ENCODE assay signal across 28 cellular contexts in genomic region chr11:87455180-87455579, GRCh38.
"Had no signal": no experiment of that assay in that cellular context is flagged by ENCODE, and none has a peak within 500 bp of the region (broad histone marks: within the 10 kb centered on the region; RNA-seq: fewer than 3 reads in every experiment).

No MANE protein-coding gene starts in this region.

- H3K4me3 ChIP-seq: coronary artery, dorsolateral prefrontal cortex, esophagus muscularis mucosa, gastrocnemius medialis, heart left ventricle had no signal

- H3K4me1 ChIP-seq: gastrocnemius medialis, heart left ventricle had no signal

- H3K27ac ChIP-seq: brain microvascular endothelial cell, coronary artery, esophagus muscularis mucosa, foreskin keratinocyte, gastrocnemius medialis, heart left ventricle, WERI-Rb-1 had no signal

- ATAC-seq: activated CD4-positive, CD25-positive, alpha-beta regulatory T cell treated with anti-CD3 and anti-CD28 coated beads, Interleukin-2, amount 50 U/mL, for 24 hours; activated CD8-positive, alpha-beta T cell treated with anti-CD3 and anti-CD28 coated beads for 36 hours; activated T-cell treated with anti-CD3 and anti-CD28 coated beads, Interleukin-2, amount 50 U/mL, for 4 hours; activated T-helper 17 cell treated with anti-CD3 and anti-CD28 coated beads, Interleukin-2, amount 50 U/mL, for 72 hours; effector memory CD8-positive, alpha-beta T cell; foreskin keratinocyte; gastrocnemius medialis; heart left ventricle; T-helper 17 cell had no signal

- H3K9me3 ChIP-seq: esophagus muscularis mucosa, gastrocnemius medialis, heart left ventricle had no signal

- H3K36me3 ChIP-seq: brain microvascular endothelial cell, esophagus muscularis mucosa, gastrocnemius medialis, heart left ventricle, WERI-Rb-1 had no signal

- H3K27me3 ChIP-seq: brain microvascular endothelial cell, dorsolateral prefrontal cortex, esophagus muscularis mucosa, gastrocnemius medialis, heart left ventricle had no signal

- DNase-seq: activated B cell treated with CpG ODN at 0.5 μM for 24 hours; activated CD4-positive, alpha-beta T cell treated with anti-CD3 and anti-CD28 coated beads for 48 hours; activated CD4-positive, alpha-beta T cell treated with anti-CD3 and anti-CD28 coated beads, Interleukin-2, amount 50 U/mL, for 1 hour; activated CD4-positive, alpha-beta T cell treated with anti-CD3 and anti-CD28 coated beads, Interleukin-2, amount 50 U/mL, for 48 hours; activated CD8-positive, alpha-beta memory T cell treated with anti-CD3 and anti-CD28 coated beads for 24 hours; activated CD8-positive, alpha-beta T cell treated with anti-CD3 and anti-CD28 coated beads for 36 hours; activated effector memory CD4-positive, alpha-beta T cell treated with Interleukin-2 at 50 U/mL for 16 hours; activated gamma-delta T cell treated with Interleukin-2 at 50 U/mL for 16 hours; activated naive CD4-positive, alpha-beta T cell treated with anti-CD3 and anti-CD28 coated beads, Interleukin-2, amount 50 U/mL, for 16 hours; activated naive CD4-positive, alpha-beta T cell treated with Interleukin-2 at 50 U/mL for 16 hours; activated T-cell treated with anti-CD3 and anti-CD28 coated beads, Interleukin-2, amount 50 U/mL, for 4 hours; amniotic stem cell; anterior cingulate cortex; brain microvascular endothelial cell; dorsolateral prefrontal cortex; effector memory CD8-positive, alpha-beta T cell; erythroblast; foreskin keratinocyte; gastrocnemius medialis; glutamatergic neuron; heart left ventricle; T-helper 17 cell; T1000; WERI-Rb-1 had no signal
